8 cellular contexts compared by ENCODE assay signal in the genomic region with DNA sequence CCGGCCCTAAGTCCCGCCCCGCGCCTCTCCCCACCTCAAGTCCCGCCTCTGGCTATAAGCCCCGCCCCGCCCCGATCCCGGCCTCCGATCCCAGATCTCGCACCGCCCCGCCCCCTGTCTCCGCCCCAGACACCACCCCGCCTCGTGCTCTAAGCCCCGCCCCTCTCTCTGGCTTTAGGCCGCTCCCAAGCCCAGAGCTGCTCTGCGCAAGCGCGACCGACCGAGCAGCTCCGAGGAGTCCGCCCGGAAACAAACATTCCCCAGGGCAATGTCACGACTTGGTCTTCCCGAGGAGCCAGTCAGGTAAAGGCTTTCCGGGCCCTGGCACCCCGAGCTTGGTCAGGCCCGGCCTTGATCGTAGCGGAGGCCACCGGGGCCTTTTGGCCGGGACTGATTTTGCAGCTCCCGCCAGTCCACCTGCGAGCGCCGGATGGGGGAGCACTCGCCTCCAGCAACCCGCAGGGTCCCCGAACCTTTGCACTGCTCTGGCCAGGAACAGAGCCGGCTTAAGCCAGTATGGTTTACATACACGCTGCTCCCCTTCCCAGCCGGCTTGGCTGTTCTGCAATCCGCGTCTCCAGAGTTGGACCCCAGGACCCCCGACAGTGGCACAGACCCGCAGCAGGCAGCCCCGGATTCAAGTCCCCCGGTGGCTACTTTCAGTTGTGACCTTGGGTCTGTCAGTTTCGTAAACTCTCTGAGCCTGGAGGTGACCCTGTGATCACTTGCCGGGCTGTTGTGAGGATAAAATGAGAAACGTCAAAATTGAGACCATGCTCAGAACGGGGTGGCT. TPM values are rescaled to one million over a fixed set of nuclear protein-coding genes. Genes with fewer than 3 reads are reported as not detected.
A peak's percentile ranks its signal among the peaks of the same experiment; 100 is the strongest.
DNase-seq lines count a peak whose midpoint lies in the region; ATAC-seq and TF ChIP-seq lines count a peak whose summit lies in the region.

A gene (plus strand): TSS at position 200 of the 793 bp plus-strand sequence. CDS start 69 bp downstream, at position 269.

- ATAC-seq in HG02870 (IDR thresholded peaks at IDR 0.05; ENCODE audit: unreplicated experiment): peak; percentile 81
- ATAC-seq in aorta (ENCODE audit: low FRiP score): peak; percentile 100

- TF ChIP-seq CTCF in ascending aorta (IDR thresholded peaks at IDR 0.05): peak; percentile 11 to 38 (median 26)

- no peaks in the 10 kb centered on the region for H3K27me3 ChIP-seq in ascending aorta
- H3K27me3 ChIP-seq in rectal smooth muscle tissue (ENCODE audit: control insufficient read depth, insufficient read depth, low read length): no peaks in the 10 kb centered on the region
- no peaks in the 10 kb centered on the region for H3K27me3 ChIP-seq in aorta (ENCODE audit: control insufficient read depth in 1 of 2, insufficient read depth in 2 of 2, low read length in 1 of 2)

- H3K9me3 ChIP-seq in ascending aorta (no peaks in the 10 kb centered on the region), aorta (ENCODE audit: control insufficient read depth, low read length) (no peaks in the 10 kb centered on the region)

- intact Hi-C loops in ascending aorta (cut with DNase I) (loop anchor here (1.0 to 5.0 kb wide), 7 partner anchors 42 to 377 kb away; a partner anchor contains a TSS), aorta (cut with DNase I) (loop anchor here in 1 of 2 donors (2.0 to 5.0 kb wide), 2 partner anchors 250 to 280 kb away; no protein-coding TSS in a partner anchor)

- peak within 1 kb of the TSS; percentile 64 to 67 for H3K4me3 ChIP-seq in ascending aorta
- peak within 1 kb of the TSS; percentile 78 for H3K4me3 ChIP-seq in rectal smooth muscle tissue (ENCODE audit: low read length)
- H3K4me3 ChIP-seq in aorta (ENCODE audit: low read length in 2 of 2): peak within 1 kb of the TSS; percentile 48 to 87

- H3K4me1 ChIP-seq in ascending aorta (no peaks in the 10 kb centered on the region), rectal smooth muscle tissue (ENCODE audit: control insufficient read depth, insufficient read depth, low read length) (peaks cover 2% of the 10 kb centered on the region), aorta (ENCODE audit: control insufficient read depth in 1 of 2, insufficient read depth in 2 of 2, low read length in 2 of 2) (no peaks in the 10 kb centered on the region)

- peak within 1 kb of the TSS; percentile 59 for H3K9ac ChIP-seq in rectal smooth muscle tissue (ENCODE audit: low read length)

- H3K27ac ChIP-seq in ascending aorta: peak within 1 kb of the TSS; percentile 75 to 83
- peak within 1 kb of the TSS; percentile 78 for H3K27ac ChIP-seq in rectal smooth muscle tissue (ENCODE audit: low read depth, low read length)
- peak within 1 kb of the TSS in 1 of 2 donors; percentile 90 for H3K27ac ChIP-seq in aorta (ENCODE audit: low read depth in 1 of 2, low read length in 2 of 2)

- DNase-seq in NCI-H146 (lab: John Stamatoyannopoulos, UW): peak; percentile 95
- peak; percentile 87 to 95 (median 93) for DNase-seq in T-helper 1 cell
- peak; percentile 89 to 99 for DNase-seq in ascending aorta (ENCODE audit: low spot score in 2 of 2)
- DNase-seq in hepatic stellate cell (ENCODE audit: low spot score): peak; percentile 94
- peak; percentile 100 for DNase-seq in aorta

- H3K36me3 ChIP-seq in ascending aorta (no peaks in the 10 kb centered on the region), rectal smooth muscle tissue (ENCODE audit: control insufficient read depth, insufficient read depth, low read length) (no peaks in the 10 kb centered on the region), aorta (ENCODE audit: control insufficient read depth in 1 of 2, insufficient read depth in 2 of 2, low read length in 1 of 2) (no peaks in the 10 kb centered on the region)

- TF ChIP-seq POLR2A in GM15510 (IDR thresholded peaks at IDR 0.05; ENCODE audit: borderline replicate concordance, extremely low read depth, insufficient read length): peak; percentile 64

- 1% methylated on average over 52 to 55 of the region's 55 CpGs for WGBS in aorta, 2 donors

RNA-seq across cellular contexts. Expression of the gene that starts here (rescaled TPM):
- total RNA-seq in ascending aorta (not detected), aorta (10 to 100 TPM in 1 of 2 donors, 1 to 10 TPM in 1; 3.8 to 12.1 TPM)
- 10 to 100 TPM in 1 of 2 donors, 1 to 10 TPM in 1; 8.1 to 28.7 TPM for polyA plus RNA-seq in aorta

Comparison
In these comparisons a context has a peak if more than half of its experiments do, and no peak if none do; other contexts are left out.
1. Peak in DNase-seq, H3K4me3 ChIP-seq and H3K27ac ChIP-seq in ascending aorta; RNA of the gene not detected or under 1 TPM.